8 cellular contexts compared by ENCODE assay signal in genomic region chr7:17939670-17940301, GRCh38. TPM values are rescaled to one million over a fixed set of nuclear protein-coding genes. Genes with fewer than 3 reads are reported as not detected.
DNase-seq lines count a peak whose midpoint lies in the region; ATAC-seq and TF ChIP-seq lines count a peak whose summit lies in the region.

No MANE protein-coding gene starts in this region.

- H3K4me1 Mint-ChIP-seq in CD14-positive monocyte: peaks cover 38% of the 10 kb centered on the region

- 0 to 1% methylated on average over 22 to 27 of the region's 28 CpGs for WGBS in tibial nerve, 2 donors

- ATAC-seq in GM19351 (IDR thresholded peaks at IDR 0.05; ENCODE audit: unreplicated experiment) (peak; percentile 34), HG03442 (IDR thresholded peaks at IDR 0.05; ENCODE audit: unreplicated experiment) (peak; percentile 31)

- no peak for TF ChIP-seq POLR2A in tibial nerve (IDR thresholded peaks at IDR 0.05)

- no peaks in the 10 kb centered on the region for H3K36me3 ChIP-seq in tibial nerve

- H3K4me1 ChIP-seq in tibial nerve: peaks cover 0 to 41% (median 2%) of the 10 kb centered on the region in 4 donors

- peaks cover 4 to 5% of the 10 kb centered on the region in 2 donors for H3K36me3 Mint-ChIP-seq in CD14-positive monocyte

- no peaks in the 10 kb centered on the region for H3K9me3 Mint-ChIP-seq in CD14-positive monocyte

- TF ChIP-seq CTCF in CD14-positive monocyte (IDR thresholded peaks at IDR 0.05): no peak
- no peak for TF ChIP-seq CTCF in tibial nerve (IDR thresholded peaks at IDR 0.05)

- no peaks in the 10 kb centered on the region for H3K27me3 ChIP-seq in tibial nerve

- intact Hi-C loops in CD14-positive monocyte (cut with micrococcal nuclease): loop anchor here (5.0 to 10.0 kb wide), 2 partner anchors 165 to 167 kb away; no protein-coding TSS in a partner anchor

- no peak for TF ChIP-seq EP300 in tibial nerve (IDR thresholded peaks at IDR 0.05)

- H3K4me3 Mint-ChIP-seq in CD14-positive monocyte: peak overlapping the region; percentile 96 to 97

- H3K9me3 ChIP-seq in tibial nerve: no peaks in the 10 kb centered on the region

- H3K4me3 ChIP-seq in tibial nerve: peak overlapping the region; percentile 76 to 90 (median 83)

- peaks cover 0 to 2% (median 0%) of the 10 kb centered on the region in 3 donors for H3K27me3 Mint-ChIP-seq in CD14-positive monocyte (ENCODE audit: low read depth in 3 of 3)

- peak; percentile 55 for DNase-seq in CD14-positive monocyte (ENCODE audit: low spot score)
- peak; percentile 58 for DNase-seq in RPMI7951 (ENCODE audit: low read depth)
- peak in 3 of 4 experiments; percentile 15 to 41 (median 38) for DNase-seq in activated naive CD4-positive, alpha-beta T cell (lab: John Stamatoyannopoulos, UW)
- DNase-seq in germinal center (ENCODE audit: low spot score): peak; percentile 63
- peak; percentile 44 for DNase-seq in occipital lobe (lab: John Stamatoyannopoulos, UW)
- DNase-seq in tibial nerve (ENCODE audit: low spot score in 2 of 2): peak in 1 of 2 donors; percentile 24

- peak overlapping the region; percentile 99 to 100 (median 99) for H3K27ac Mint-ChIP-seq in CD14-positive monocyte

- H3K27ac ChIP-seq in tibial nerve: peak overlapping the region; percentile 94 to 99 (median 96)

RNA-seq across cellular contexts. Expression of gene SNX13, which starts 0.5 kb away (rescaled TPM):
- 10 to 100 TPM; 17.4 to 31.3 TPM for polyA plus RNA-seq in CD14-positive monocyte
- total RNA-seq in RPMI7951 (2014; rRNA removed; shearing (Covaris generic)): 51.3 and 54.5 TPM in 2 replicates
- total RNA-seq in occipital lobe (86.9 TPM), tibial nerve (10 to 100 TPM; 52.8 to 77.6 (median 58.9) TPM)
